1 cellular context compared by ENCODE assay signal in the genomic region with DNA sequence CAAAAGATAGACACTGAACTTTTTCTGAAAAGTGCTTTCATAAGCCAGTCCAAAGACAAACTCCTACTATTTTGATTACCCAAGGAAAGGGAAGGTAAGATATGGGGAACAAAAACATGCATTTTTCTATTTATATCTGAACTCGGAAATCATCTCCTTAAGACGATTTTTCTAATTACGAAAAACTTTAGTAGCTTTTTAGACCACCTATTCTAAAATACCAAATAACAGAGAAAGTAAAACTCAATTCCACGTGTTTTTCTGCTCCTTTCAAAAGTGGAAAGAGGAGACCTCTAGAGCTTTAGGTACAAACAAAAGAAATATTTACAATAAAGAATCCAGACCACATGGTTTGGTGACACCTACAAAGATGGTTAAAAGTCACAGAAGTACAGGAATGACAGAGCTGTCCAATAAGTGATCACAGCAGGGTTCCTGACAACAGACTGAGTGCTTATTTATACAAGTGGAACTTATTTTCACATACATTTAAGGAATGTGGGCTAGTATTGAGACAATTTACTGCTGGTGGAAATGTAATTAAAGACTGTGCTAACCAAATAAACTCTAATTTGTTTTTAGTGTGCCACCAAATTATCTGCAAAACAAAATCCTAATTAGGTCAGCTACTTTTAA.
TF ChIP-seq lines count a peak whose summit lies in the region.

No MANE protein-coding gene starts in this region.

TF ChIP-seq in HepG2, 621 proteins besides CTCF, POLR2A, EP300 and RAD21 (continued from another document):
- TF ChIP-seq, protein P1, sequence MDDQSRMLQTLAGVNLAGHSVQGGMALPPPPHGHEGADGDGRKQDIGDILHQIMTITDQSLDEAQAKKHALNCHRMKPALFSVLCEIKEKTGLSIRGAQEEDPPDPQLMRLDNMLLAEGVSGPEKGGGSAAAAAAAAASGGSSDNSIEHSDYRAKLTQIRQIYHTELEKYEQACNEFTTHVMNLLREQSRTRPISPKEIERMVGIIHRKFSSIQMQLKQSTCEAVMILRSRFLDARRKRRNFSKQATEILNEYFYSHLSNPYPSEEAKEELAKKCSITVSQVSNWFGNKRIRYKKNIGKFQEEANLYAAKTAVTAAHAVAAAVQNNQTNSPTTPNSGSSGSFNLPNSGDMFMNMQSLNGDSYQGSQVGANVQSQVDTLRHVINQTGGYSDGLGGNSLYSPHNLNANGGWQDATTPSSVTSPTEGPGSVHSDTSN (CRISPR knock-in tag; IDR thresholded peaks at IDR 0.05; ENCODE audit: borderline replicate concordance) = no peak
- TF ChIP-seq, protein P2, sequence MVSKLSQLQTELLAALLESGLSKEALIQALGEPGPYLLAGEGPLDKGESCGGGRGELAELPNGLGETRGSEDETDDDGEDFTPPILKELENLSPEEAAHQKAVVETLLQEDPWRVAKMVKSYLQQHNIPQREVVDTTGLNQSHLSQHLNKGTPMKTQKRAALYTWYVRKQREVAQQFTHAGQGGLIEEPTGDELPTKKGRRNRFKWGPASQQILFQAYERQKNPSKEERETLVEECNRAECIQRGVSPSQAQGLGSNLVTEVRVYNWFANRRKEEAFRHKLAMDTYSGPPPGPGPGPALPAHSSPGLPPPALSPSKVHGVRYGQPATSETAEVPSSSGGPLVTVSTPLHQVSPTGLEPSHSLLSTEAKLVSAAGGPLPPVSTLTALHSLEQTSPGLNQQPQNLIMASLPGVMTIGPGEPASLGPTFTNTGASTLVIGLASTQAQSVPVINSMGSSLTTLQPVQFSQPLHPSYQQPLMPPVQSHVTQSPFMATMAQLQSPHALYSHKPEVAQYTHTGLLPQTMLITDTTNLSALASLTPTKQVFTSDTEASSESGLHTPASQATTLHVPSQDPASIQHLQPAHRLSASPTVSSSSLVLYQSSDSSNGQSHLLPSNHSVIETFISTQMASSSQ (IDR thresholded peaks at IDR 0.05; ENCODE audit: low read depth) = no peak
- TF ChIP-seq, protein P2 (CRISPR knock-in tag; IDR thresholded peaks at IDR 0.05; ENCODE audit: borderline replicate concordance) = no peak
- TF ChIP-seq ZNF850 (CRISPR knock-in tag; conservative IDR thresholded peaks at IDR 0.05) (no peak), PHF8 (CRISPR knock-in tag; IDR thresholded peaks at IDR 0.05) (no peak), RNF2 (conservative IDR thresholded peaks at IDR 0.05; ENCODE audit: low read depth) (no peak)
TF ChIP-seq in HepG2: peak in this region for 0.
